Comparison of ENCODE assay signal across 18 cellular contexts in genomic region chr1:33030575-33030974, GRCh38. TPM values are rescaled to one million over a fixed set of nuclear protein-coding genes. Genes with fewer than 3 reads are reported as not detected.
DNase-seq lines count a peak whose midpoint lies in the region; ATAC-seq and TF ChIP-seq lines count a peak whose summit lies in the region.
"Had no signal": no experiment of that assay in that cellular context is flagged by ENCODE, and none has a peak within 500 bp of the region (broad histone marks: within the 10 kb centered on the region; RNA-seq: fewer than 3 reads in every experiment).

No MANE protein-coding gene starts in this region.

- no peak overlapping the region for H3K4me2 ChIP-seq in neuronal stem cell (ENCODE audit: insufficient read depth, low read length, poor library complexity, severe bottlenecking)

- H3K9ac ChIP-seq in adipocyte (ENCODE audit: low read length): no peak overlapping the region
- H3K9ac ChIP-seq in neuronal stem cell (ENCODE audit: low read depth, low read length, poor library complexity): no peak overlapping the region

- ATAC-seq in natural killer cell treated with Interleukin-12 subunit alpha and Interleukin-12 subunit beta and Interleukin-15 and Interleukin-18, amount 100 ng/mL, for 72 hours: no peak
- no peak for ATAC-seq in natural killer cell
- ATAC-seq in HG03025 (IDR thresholded peaks at IDR 0.05; ENCODE audit: low FRiP score, unreplicated experiment): no peak
- ATAC-seq in activated T-cell treated with anti-CD3 and anti-CD28 coated beads, Interleukin-2, amount 50 U/mL, for 4 hours: no peak

- H3K4me1 Mint-ChIP-seq in natural killer cell treated with Interleukin-12 subunit alpha and Interleukin-12 subunit beta and Interleukin-15 and Interleukin-18, amount 100 ng/mL, for 72 hours (ENCODE audit: low read depth in 2 of 2): peaks cover 64 to 67% of the 10 kb centered on the region in 2 donors
- H3K4me1 Mint-ChIP-seq in natural killer cell: peaks cover 38 to 46% of the 10 kb centered on the region in 2 donors
- H3K4me1 Mint-ChIP-seq in activated naive CD4-positive, alpha-beta T cell treated with anti-CD3 and anti-CD28 coated beads for 36 hours (ENCODE audit: low read depth): peaks cover 76% of the 10 kb centered on the region
- peaks cover 63% of the 10 kb centered on the region for H3K4me1 Mint-ChIP-seq in activated T-cell treated with anti-CD3 and anti-CD28 coated beads, Interleukin-2, amount 50 U/mL, for 4 hours (ENCODE audit: low read depth)

- no peak overlapping the region for H2BK5ac ChIP-seq in neuronal stem cell (ENCODE audit: low read length)

- no peak overlapping the region for H4K8ac ChIP-seq in neuronal stem cell (ENCODE audit: low read depth, low read length)

- no peak overlapping the region for H2AK5ac ChIP-seq in neuronal stem cell (ENCODE audit: low read depth, low read length)

- no peak overlapping the region for H3K18ac ChIP-seq in neuronal stem cell (ENCODE audit: low read length)

- H3K4ac ChIP-seq in neuronal stem cell (ENCODE audit: low read length): no peak overlapping the region

- H2AFZ ChIP-seq in neuronal stem cell (ENCODE audit: low read length): no peak overlapping the region

- H3K27ac ChIP-seq in left ventricle myocardium inferior (replicated peaks): peak overlapping the region; percentile 67
- H3K27ac ChIP-seq in neuronal stem cell (replicated peaks; ENCODE audit: low read length): no peak overlapping the region

- no peak overlapping the region for H2BK15ac ChIP-seq in neuronal stem cell (ENCODE audit: low read length)

- no peak for DNase-seq in natural killer cell treated with Interleukin-12 subunit alpha and Interleukin-12 subunit beta and Interleukin-15 and Interleukin-18, amount 100 ng/mL, for 72 hours (ENCODE audit: low spot score)
- no peak for DNase-seq in natural killer cell
- peak; percentile 85 for DNase-seq in adipocyte (ENCODE audit: low read depth)
- no peak for DNase-seq in left ventricle myocardium inferior
- no peak for DNase-seq in activated naive CD4-positive, alpha-beta T cell treated with anti-CD3 and anti-CD28 coated beads for 36 hours
- no peak for DNase-seq in neuronal stem cell (ENCODE audit: low spot score)
- no peak for DNase-seq in activated T-cell treated with anti-CD3 and anti-CD28 coated beads, Interleukin-2, amount 50 U/mL, for 4 hours
- DNase-seq: activated CD4-positive, alpha-beta T cell treated with anti-CD3 and anti-CD28 coated beads for 48 hours; activated T-cell treated with anti-CD3 and anti-CD28 coated beads, Interleukin-2, amount 50 U/mL, for 24 hours; DMS79; effector CD4-positive, alpha-beta T cell; NCI-H1092 treated with DMSO at 0.1 percent for 48 hours; NCI-H446; stimulated activated CD8-positive, alpha-beta memory T cell treated with anti-CD3 and anti-CD28 coated beads, Interleukin-4, amount 100 ng/mL, for 48 hours; trophoblast cell had no signal

- H3K36me3 Mint-ChIP-seq in natural killer cell treated with Interleukin-12 subunit alpha and Interleukin-12 subunit beta and Interleukin-15 and Interleukin-18, amount 100 ng/mL, for 72 hours: peaks cover 37% of the 10 kb centered on the region
- no peaks in the 10 kb centered on the region for H3K36me3 Mint-ChIP-seq in natural killer cell
- peaks cover 48% of the 10 kb centered on the region for H3K36me3 Mint-ChIP-seq in activated naive CD4-positive, alpha-beta T cell treated with anti-CD3 and anti-CD28 coated beads for 36 hours (ENCODE audit: low read depth)
- H3K36me3 Mint-ChIP-seq in activated T-cell treated with anti-CD3 and anti-CD28 coated beads, Interleukin-2, amount 50 U/mL, for 4 hours (ENCODE audit: insufficient read depth): peaks cover 50% of the 10 kb centered on the region

- H3K4me1 ChIP-seq in adipocyte (ENCODE audit: control insufficient read depth, insufficient read depth, low read length) (peaks cover 43% of the 10 kb centered on the region), left ventricle myocardium inferior (peaks cover 92% of the 10 kb centered on the region), neuronal stem cell (ENCODE audit: control insufficient read depth in 2 of 2, insufficient read depth in 1 of 2, low read depth in 1 of 2, low read length in 2 of 2) (peaks cover 0 to 7% of the 10 kb centered on the region in 2 donors)

- H3K79me1 ChIP-seq in neuronal stem cell (ENCODE audit: low read depth, low read length): peaks cover 5% of the 10 kb centered on the region

- H3K14ac ChIP-seq in neuronal stem cell (ENCODE audit: low read length): no peak overlapping the region

- H3K36me3 ChIP-seq in adipocyte (ENCODE audit: control insufficient read depth, insufficient read depth, low read length, severe bottlenecking) (peaks cover 22% of the 10 kb centered on the region), left ventricle myocardium inferior (peaks cover 18% of the 10 kb centered on the region), neuronal stem cell (replicated peaks in 1 of 2; ENCODE audit: control insufficient read depth in 2 of 2, insufficient read depth in 2 of 2, low read length in 2 of 2) (peaks cover 3 to 73% of the 10 kb centered on the region in 2 donors)

- no peaks in the 10 kb centered on the region for H3K27me3 Mint-ChIP-seq in natural killer cell treated with Interleukin-12 subunit alpha and Interleukin-12 subunit beta and Interleukin-15 and Interleukin-18, amount 100 ng/mL, for 72 hours
- no peaks in the 10 kb centered on the region for H3K27me3 Mint-ChIP-seq in natural killer cell (ENCODE audit: low read depth in 2 of 2)
- H3K27me3 Mint-ChIP-seq in activated naive CD4-positive, alpha-beta T cell treated with anti-CD3 and anti-CD28 coated beads for 36 hours (ENCODE audit: low read depth): no peaks in the 10 kb centered on the region
- no peaks in the 10 kb centered on the region for H3K27me3 Mint-ChIP-seq in activated T-cell treated with anti-CD3 and anti-CD28 coated beads, Interleukin-2, amount 50 U/mL, for 4 hours (ENCODE audit: low read depth)
- H3K27me3 Mint-ChIP-seq: activated T-cell treated with anti-CD3 and anti-CD28 coated beads, Interleukin-2, amount 50 U/mL, for 24 hours; progenitor cell of endocrine pancreas had no signal

- no peaks in the 10 kb centered on the region for H3K27me3 ChIP-seq in adipocyte (replicated peaks; ENCODE audit: control insufficient read depth, insufficient read depth, low read length)
- H3K27me3 ChIP-seq in left ventricle myocardium inferior (ENCODE audit: low read depth): no peaks in the 10 kb centered on the region
- no peaks in the 10 kb centered on the region for H3K27me3 ChIP-seq in neuronal stem cell (ENCODE audit: control insufficient read depth in 3 of 3, insufficient read depth in 3 of 3, low read depth in 1 of 3, low read length in 3 of 3)

- no peak overlapping the region for H3K23ac ChIP-seq in neuronal stem cell (ENCODE audit: low read depth, low read length, poor library complexity)

- TF ChIP-seq CTCF in natural killer cell (IDR thresholded peaks at IDR 0.05) (no peak), left ventricle myocardium inferior (IDR thresholded peaks at IDR 0.05; ENCODE audit: borderline replicate concordance) (no peak)

- no peak overlapping the region for H3K4me3 ChIP-seq in adipocyte (ENCODE audit: low read length)
- no peak overlapping the region for H3K4me3 ChIP-seq in left ventricle myocardium inferior
- H3K4me3 ChIP-seq in neuronal stem cell (ENCODE audit: low read length in 2 of 2): no peak overlapping the region

- H2BK120ac ChIP-seq in neuronal stem cell (ENCODE audit: low read depth, low read length): no peak overlapping the region

- H2BK12ac ChIP-seq in neuronal stem cell (ENCODE audit: low read length): no peak overlapping the region

- H4K91ac ChIP-seq in neuronal stem cell (ENCODE audit: low read depth, low read length, poor library complexity): no peak overlapping the region

- CTCF ChIA-PET in activated naive CD4-positive, alpha-beta T cell treated with anti-CD3 and anti-CD28 coated beads for 36 hours (lab: Charles Lee): interaction anchor here (1.1 kb wide), 1 partner anchor 57 kb away, joined by 4 read pairs; no protein-coding TSS in a partner anchor

- peak overlapping the region; percentile 44 to 74 for H3K27ac Mint-ChIP-seq in natural killer cell treated with Interleukin-12 subunit alpha and Interleukin-12 subunit beta and Interleukin-15 and Interleukin-18, amount 100 ng/mL, for 72 hours
- H3K27ac Mint-ChIP-seq in natural killer cell: no peak overlapping the region
- H3K27ac Mint-ChIP-seq in activated naive CD4-positive, alpha-beta T cell treated with anti-CD3 and anti-CD28 coated beads for 36 hours: no peak overlapping the region
- H3K27ac Mint-ChIP-seq: progenitor cell of endocrine pancreas had no signal

- no peaks in the 10 kb centered on the region for H3K9me3 Mint-ChIP-seq in natural killer cell treated with Interleukin-12 subunit alpha and Interleukin-12 subunit beta and Interleukin-15 and Interleukin-18, amount 100 ng/mL, for 72 hours
- no peaks in the 10 kb centered on the region for H3K9me3 Mint-ChIP-seq in natural killer cell
- H3K9me3 Mint-ChIP-seq in activated naive CD4-positive, alpha-beta T cell treated with anti-CD3 and anti-CD28 coated beads for 36 hours: no peaks in the 10 kb centered on the region
- no peaks in the 10 kb centered on the region for H3K9me3 Mint-ChIP-seq in activated T-cell treated with anti-CD3 and anti-CD28 coated beads, Interleukin-2, amount 50 U/mL, for 4 hours
- H3K9me3 Mint-ChIP-seq: activated T-cell treated with anti-CD3 and anti-CD28 coated beads, Interleukin-2, amount 50 U/mL, for 24 hours had no signal

- H3K9me3 ChIP-seq in adipocyte (ENCODE audit: control insufficient read depth, low read length) (no peaks in the 10 kb centered on the region), left ventricle myocardium inferior (replicated peaks) (no peaks in the 10 kb centered on the region), neuronal stem cell (replicated peaks in 1 of 2; ENCODE audit: control insufficient read depth in 2 of 2, insufficient read depth in 1 of 2, low read depth in 1 of 2, low read length in 2 of 2) (no peaks in the 10 kb centered on the region)

- WGBS in neuronal stem cell (ENCODE audit: extremely low coverage in 2 of 2, insufficient read length in 2 of 2, insufficient replicate concordance in 1 of 2), 2 donors: no CpG with 5 or more reads among the region's 2 CpGs

- H3K4me3 Mint-ChIP-seq in natural killer cell treated with Interleukin-12 subunit alpha and Interleukin-12 subunit beta and Interleukin-15 and Interleukin-18, amount 100 ng/mL, for 72 hours: no peak overlapping the region
- H3K4me3 Mint-ChIP-seq in natural killer cell: no peak overlapping the region
- no peak overlapping the region for H3K4me3 Mint-ChIP-seq in activated naive CD4-positive, alpha-beta T cell treated with anti-CD3 and anti-CD28 coated beads for 36 hours
- no peak overlapping the region for H3K4me3 Mint-ChIP-seq in activated T-cell treated with anti-CD3 and anti-CD28 coated beads, Interleukin-2, amount 50 U/mL, for 4 hours
- H3K4me3 Mint-ChIP-seq: activated T-cell treated with anti-CD3 and anti-CD28 coated beads, Interleukin-2, amount 50 U/mL, for 24 hours had no signal

- intact Hi-C loops in natural killer cell (cut with micrococcal nuclease): no loop called here
- intact Hi-C loops in left ventricle myocardium inferior (cut with micrococcal nuclease): no loop called here
- intact Hi-C loops in activated naive CD4-positive, alpha-beta T cell treated with anti-CD3 and anti-CD28 coated beads for 36 hours (cut with micrococcal nuclease): no loop called here

RNA-seq across cellular contexts. Expression of gene AK2, which starts 6.1 kb away (rescaled TPM):
- total RNA-seq in natural killer cell treated with Interleukin-12 subunit alpha and Interleukin-12 subunit beta and Interleukin-15 and Interleukin-18, amount 100 ng/mL, for 72 hours: 100 to 1,000 TPM; 379 to 475 TPM
- 10 to 100 TPM; 64.8 to 94.0 (median 67.1) TPM for total RNA-seq in natural killer cell
- 121 TPM for total RNA-seq in left ventricle myocardium inferior
- total RNA-seq in activated naive CD4-positive, alpha-beta T cell treated with anti-CD3 and anti-CD28 coated beads for 36 hours: 100 to 1,000 TPM; 311 to 328 TPM
- polyA plus RNA-seq in neuronal stem cell (2013, experiment 1 of 2): 47.7 TPM
- 46.5 TPM for polyA plus RNA-seq in neuronal stem cell (2013, experiment 2 of 2)
- total RNA-seq in activated T-cell treated with anti-CD3 and anti-CD28 coated beads, Interleukin-2, amount 50 U/mL, for 4 hours: 100 to 1,000 TPM; 320 to 346 (median 334) TPM

RNA-seq across cellular contexts. Expression of gene AZIN2, which starts 50.4 kb away (rescaled TPM):
- total RNA-seq in natural killer cell treated with Interleukin-12 subunit alpha and Interleukin-12 subunit beta and Interleukin-15 and Interleukin-18, amount 100 ng/mL, for 72 hours: 1 to 10 TPM; 2.4 to 4.4 TPM
- total RNA-seq in natural killer cell (1 to 10 TPM; 1.9 to 5.1 (median 4.1) TPM), left ventricle myocardium inferior (2.8 TPM)
- total RNA-seq in activated naive CD4-positive, alpha-beta T cell treated with anti-CD3 and anti-CD28 coated beads for 36 hours: 1 to 10 TPM; 1.5 to 1.6 TPM
- polyA plus RNA-seq in neuronal stem cell (2013, experiment 1 of 2): 5.9 TPM
- polyA plus RNA-seq in neuronal stem cell (2013, experiment 2 of 2): 6.1 TPM
- total RNA-seq in activated T-cell treated with anti-CD3 and anti-CD28 coated beads, Interleukin-2, amount 50 U/mL, for 4 hours: 1 to 10 TPM in 2 of 3 donors, under 1 TPM in 1; 0.30 to 2.2 (median 1.4) TPM
- total RNA-seq: HT-29 had no signal

Comparison
In these comparisons a context has a peak if more than half of its experiments do, and no peak if none do; other contexts are left out.
1. H3K27ac Mint-ChIP-seq: peak in natural killer cell treated with Interleukin-12 subunit alpha and Interleukin-12 subunit beta and Interleukin-15 and Interleukin-18, amount 100 ng/mL, for 72 hours (2 of 2); none in natural killer cell (0 of 2) and activated naive CD4-positive, alpha-beta T cell treated with anti-CD3 and anti-CD28 coated beads for 36 hours (single experiment).